ENCODE assay signal across 1 cellular context in genomic region chr7:40213291-40213690, GRCh38.
TF ChIP-seq lines count a peak whose summit lies in the region.

No MANE protein-coding gene starts in this region.

TF ChIP-seq in IMR-90, 13 proteins besides CTCF, POLR2A, EP300 and RAD21 (continued from another document):
- no peak for TF ChIP-seq CHD1 (IDR thresholded peaks at IDR 0.05; ENCODE audit: low read depth, low read length)
- no peak for TF ChIP-seq MAZ (IDR thresholded peaks at IDR 0.05; ENCODE audit: borderline replicate concordance, low read depth, low read length)
- no peak for TF ChIP-seq SMC3 (IDR thresholded peaks at IDR 0.05; ENCODE audit: low read depth, low read length)
- no peak for TF ChIP-seq FOS (IDR thresholded peaks at IDR 0.05; ENCODE audit: low read depth, low read length)
- no peak for TF ChIP-seq MXI1 (IDR thresholded peaks at IDR 0.05; ENCODE audit: borderline replicate concordance, low read depth, low read length)
- no peak for TF ChIP-seq BHLHE40 (IDR thresholded peaks at IDR 0.05; ENCODE audit: low read depth, low read length)
- TF ChIP-seq RFX5 (IDR thresholded peaks at IDR 0.05; ENCODE audit: low read depth, low read length): no peak
- no peak for TF ChIP-seq NFE2L2 (IDR thresholded peaks at IDR 0.05; ENCODE audit: low read depth, low read length)
- TF ChIP-seq RCOR1 (IDR thresholded peaks at IDR 0.05; ENCODE audit: insufficient replicate concordance, low read length): no peak
